In the genomic region with DNA sequence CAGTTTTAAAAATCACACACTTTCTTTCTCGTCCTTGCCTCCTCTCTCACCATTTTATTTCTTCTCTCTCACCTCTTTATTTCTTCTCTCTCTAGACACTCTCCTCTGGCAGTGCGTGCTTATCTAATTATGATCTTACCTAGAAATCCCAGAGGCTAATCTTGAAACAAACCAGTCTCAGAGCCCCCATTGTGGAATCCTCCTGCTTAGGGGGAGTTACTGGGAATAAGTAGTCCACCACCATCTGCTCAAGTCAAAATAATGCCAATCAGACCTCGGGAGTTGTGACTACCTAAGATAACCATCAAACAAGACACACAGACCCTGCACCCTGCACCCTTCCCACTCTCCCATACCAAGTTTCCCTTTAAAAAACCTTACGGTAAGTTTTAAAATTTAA, we compare ENCODE assay signal across 25 cellular contexts.
"Had no signal": no experiment of that assay in that cellular context is flagged by ENCODE, and none has a peak within 500 bp of the region (broad histone marks: within the 10 kb centered on the region; RNA-seq: fewer than 3 reads in every experiment).

No MANE protein-coding gene starts in this region.

- H3K27me3 ChIP-seq: neutrophil, ovary, right lobe of liver, sigmoid colon, stomach, thyroid gland, tibial nerve, upper lobe of left lung, vagina had no signal

- H3K4me3 ChIP-seq: ovary, psoas muscle, right lobe of liver, sigmoid colon, stomach, thoracic aorta, thyroid gland, tibial nerve, upper lobe of left lung, vagina had no signal

- H2AFZ ChIP-seq: parathyroid adenoma had no signal

- H3K9ac ChIP-seq: parathyroid adenoma had no signal

- H3K36me3 ChIP-seq: neutrophil, ovary, right lobe of liver, sigmoid colon, stomach, thoracic aorta, thyroid gland, tibial nerve, upper lobe of left lung, vagina had no signal

- ATAC-seq: natural killer cell; psoas muscle; right cardiac atrium; right lobe of liver; stimulated activated effector memory CD8-positive, alpha-beta T cell treated with anti-CD3 and anti-CD28 coated beads, Interleukin-12 subunit alpha, Interleukin-12 subunit beta, amount 100 ng/mL, for 72 hours; stimulated activated naive B cell treated with anti-CD40 and anti-IgM and Interleukin-4, amounts not matched to agents 10 μg/mL and 1 μg/mL and 100 μg/mL, for 72 hours had no signal

- H3K9me3 ChIP-seq: neutrophil, psoas muscle, right lobe of liver, sigmoid colon, thoracic aorta, thyroid gland, vagina had no signal

- H3K27ac ChIP-seq: neutrophil, ovary, parathyroid adenoma, psoas muscle, right lobe of liver, sigmoid colon, stomach, thoracic aorta, thyroid gland, tibial nerve, upper lobe of left lung, vagina had no signal

- H3K79me2 ChIP-seq: parathyroid adenoma had no signal

- DNase-seq: natural killer cell; nucleus accumbens; ovary; posterior cingulate gyrus; psoas muscle; right cardiac atrium; right lobe of liver; sigmoid colon; small intestine; stimulated activated CD4-positive, alpha-beta T cell treated with anti-CD3 and anti-CD28 coated beads, Interleukin-15, amount 100 ng/mL, for 24 hours; stimulated activated CD4-positive, alpha-beta T cell treated with anti-CD3 and anti-CD28 coated beads, Interleukin-2, amount 100 ng/mL, for 24 hours; stimulated activated CD4-positive, alpha-beta T cell treated with anti-CD3 and anti-CD28 coated beads, Interleukin-2, amount 100 ng/mL, for 48 hours; stimulated activated CD4-positive, alpha-beta T cell treated with anti-CD3 and anti-CD28 coated beads, Interleukin-4, amount 100 ng/mL, for 24 hours; stimulated activated naive B cell treated with anti-CD40 and anti-IgM and Interleukin-4, amounts not matched to agents 10 μg/mL and 1 μg/mL and 100 μg/mL, for 72 hours; stimulated activated naive CD4-positive, alpha-beta T cell treated with Interleukin-2 at 50 U/mL for 16 hours; stomach; thyroid gland; trophoblast cell; upper lobe of left lung had no signal

- H3K4me1 ChIP-seq: parathyroid adenoma, psoas muscle, right lobe of liver, sigmoid colon, stomach, thyroid gland, tibial nerve, upper lobe of left lung, vagina had no signal
